ENCODE assay signal across 8 cellular contexts in genomic region chr17:57986841-57987581, GRCh38. TPM values are rescaled to one million over a fixed set of nuclear protein-coding genes. Genes with fewer than 3 reads are reported as not detected.
A peak's percentile ranks its signal among the peaks of the same experiment; 100 is the strongest.
DNase-seq lines count a peak whose midpoint lies in the region; ATAC-seq and TF ChIP-seq lines count a peak whose summit lies in the region.

No MANE protein-coding gene starts in this region.

- H3K27me3 ChIP-seq in Panc1 (ENCODE audit: control insufficient read depth, insufficient read depth, low read length), result no peaks in the 10 kb centered on the region

- intact Hi-C loops in Panc1 (cut with micrococcal nuclease; ENCODE audit: unreplicated experiment) (no loop called here), head of caudate nucleus (cut with DNase I) (loop anchor here (2.0 kb wide), 1 partner anchor 32 kb away; the partner anchor contains the start of gene CUEDC1)

- no peaks in the 10 kb centered on the region for H3K9me3 ChIP-seq in Panc1 (ENCODE audit: control insufficient read depth, insufficient read depth, low read depth, low read length)

- H3K36me3 Mint-ChIP-seq in HFFc6 (ENCODE audit: low read depth) (peaks cover 14% of the 10 kb centered on the region), osteocyte (ENCODE audit: unreplicated experiment) (peaks cover 11% of the 10 kb centered on the region)
- peaks cover 9% of the 10 kb centered on the region for H3K36me3 Mint-ChIP-seq in activated naive CD8-positive, alpha-beta T cell treated with anti-CD3 and anti-CD28 coated beads for 36 hours

- POLR2A ChIA-PET in Panc1 (lab: Charles Lee), result interaction anchor here (0.6 to 1.2 kb wide), 6 partner anchors 8 to 126 kb away, joined by 3 to 5 read pairs (median 4); no protein-coding TSS in a partner anchor

- H3K9me3 Mint-ChIP-seq in HFFc6 (no peaks in the 10 kb centered on the region), osteocyte (ENCODE audit: unreplicated experiment) (no peaks in the 10 kb centered on the region)
- H3K9me3 Mint-ChIP-seq in activated naive CD8-positive, alpha-beta T cell treated with anti-CD3 and anti-CD28 coated beads for 36 hours, result no peaks in the 10 kb centered on the region

- H3K27ac Mint-ChIP-seq in HFFc6 (peak overlapping the region; percentile 95), osteocyte (ENCODE audit: unreplicated experiment) (peak overlapping the region; percentile 94)
- H3K27ac Mint-ChIP-seq in activated naive CD8-positive, alpha-beta T cell treated with anti-CD3 and anti-CD28 coated beads for 36 hours, result peak overlapping the region; percentile 91

- peak; percentile 58 for ATAC-seq in Panc1
- ATAC-seq in HG03469 (IDR thresholded peaks at IDR 0.05; ENCODE audit: unreplicated experiment), result no peak

- H3K27me3 Mint-ChIP-seq in HFFc6 (ENCODE audit: insufficient read depth), result no peaks in the 10 kb centered on the region; the same call in 1 of the 2 replicates
- no peaks in the 10 kb centered on the region for H3K27me3 Mint-ChIP-seq in activated naive CD8-positive, alpha-beta T cell treated with anti-CD3 and anti-CD28 coated beads for 36 hours
- H3K27me3 Mint-ChIP-seq in osteocyte (ENCODE audit: unreplicated experiment), result no peaks in the 10 kb centered on the region

- TF ChIP-seq CTCF in HFFc6 (IDR thresholded peaks at IDR 0.05) (no peak), Panc1 (IDR thresholded peaks at IDR 0.05) (no peak), osteocyte (IDR thresholded peaks at IDR 0.05) (no peak)

- H3K4me1 ChIP-seq in Panc1 (ENCODE audit: control insufficient read depth, insufficient read depth, low read length), result peaks cover 55% of the 10 kb centered on the region

- H3K4me1 Mint-ChIP-seq in HFFc6 (ENCODE audit: low read depth) (peaks cover 86% of the 10 kb centered on the region), osteocyte (ENCODE audit: unreplicated experiment) (peaks cover 64% of the 10 kb centered on the region)
- peaks cover 70% of the 10 kb centered on the region for H3K4me1 Mint-ChIP-seq in activated naive CD8-positive, alpha-beta T cell treated with anti-CD3 and anti-CD28 coated beads for 36 hours

- H3K4me3 ChIP-seq in Panc1 (ENCODE audit: low read depth in 2 of 2, low read length in 2 of 2), result peak overlapping the region; percentile 79 to 90

- in situ Hi-C loops in Panc1 (cut with HindIII; ENCODE audit: low pct_unique_long_range_greater_than_20kb, low sequenced_read_pairs), result no loop called here

- peaks cover 14% of the 10 kb centered on the region for H3K36me3 ChIP-seq in Panc1 (ENCODE audit: control insufficient read depth, insufficient read depth, low read length)

- peak overlapping the region; percentile 94 for H3K27ac ChIP-seq in Panc1 (ENCODE audit: low read length)

- DNase-seq in Daoy (ENCODE audit: low read depth), result peak; percentile 75
- peak; percentile 59 for DNase-seq in HFFc6
- DNase-seq in Panc1 (ENCODE audit: low read depth, low spot score), result no peak
- peak; percentile 63 for DNase-seq in activated naive CD8-positive, alpha-beta T cell treated with anti-CD3 and anti-CD28 coated beads for 36 hours
- peak in 35 of 42 donors; percentile 6 to 75 (median 42) for DNase-seq in head of caudate nucleus
- DNase-seq in osteocyte (ENCODE audit: extremely low spot score, unreplicated experiment), result no peak
- DNase-seq in GM19240 (ENCODE audit: insufficient read length, low spot score), result no peak

- H3K4me3 Mint-ChIP-seq in HFFc6 (peak overlapping the region; percentile 96), osteocyte (ENCODE audit: unreplicated experiment) (peak overlapping the region; percentile 83)
- H3K4me3 Mint-ChIP-seq in activated naive CD8-positive, alpha-beta T cell treated with anti-CD3 and anti-CD28 coated beads for 36 hours, result peak overlapping the region; percentile 90

- CTCF ChIA-PET in Panc1 (lab: Charles Lee), result interaction anchor here (0.6 to 1.0 kb wide), 3 partner anchors 10 to 132 kb away, joined by 3 to 9 read pairs (median 3); no protein-coding TSS in a partner anchor

- no TSS peak for BruUV-seq in Panc1 (replicated peaks; lab: Mats Ljungman, UMichigan)

RNA-seq across cellular contexts. Expression of gene VEZF1, which starts 1.0 kb away (rescaled TPM):
- total RNA-seq in Daoy (2014; rRNA removed; shearing (Covaris generic)), result 27.3 and 33.1 TPM in 2 replicates
- total RNA-seq in HFFc6 (2021; fragmentation: NEBNext Ultra II Directional; extraction: Animal tissue kit (Norgen Biotek cat#: 25700)), result 10 to 100 TPM; 41.7 to 56.5 (median 51.8) TPM
- total RNA-seq in Panc1 (2021; ENCODE audit: unreplicated experiment), result 73.5 TPM
- 50.1 TPM for polyA plus RNA-seq in Panc1 (2012; ENCODE audit: insufficient read length)
- 10 to 100 TPM; 22.8 to 23.0 TPM for total RNA-seq in activated naive CD8-positive, alpha-beta T cell treated with anti-CD3 and anti-CD28 coated beads for 36 hours
- total RNA-seq in osteocyte, result 50.6 and 50.8 TPM in 2 replicates

RNA-seq across cellular contexts. Expression of gene SRSF1, which starts 20.0 kb away (rescaled TPM):
- 499 and 574 TPM in 2 replicates for total RNA-seq in Daoy (2014; rRNA removed; shearing (Covaris generic))
- 100 to 1,000 TPM; 216 to 296 (median 271) TPM for total RNA-seq in HFFc6 (2021; fragmentation: NEBNext Ultra II Directional; extraction: Animal tissue kit (Norgen Biotek cat#: 25700))
- 362 TPM for total RNA-seq in Panc1 (2021; ENCODE audit: unreplicated experiment)
- 307 TPM for polyA plus RNA-seq in Panc1 (2012; ENCODE audit: insufficient read length)
- total RNA-seq in activated naive CD8-positive, alpha-beta T cell treated with anti-CD3 and anti-CD28 coated beads for 36 hours, result 100 to 1,000 TPM; 441 to 469 TPM
- total RNA-seq in osteocyte, result 158 and 161 TPM in 2 replicates

RNA-seq across cellular contexts. Expression of gene CUEDC1, which starts 31.8 kb away (rescaled TPM):
- total RNA-seq in Daoy (2014; rRNA removed; shearing (Covaris generic)), result 5.0 and 7.0 TPM in 2 replicates
- 10 to 100 TPM; 34.0 to 41.0 (median 34.9) TPM for total RNA-seq in HFFc6 (2021; fragmentation: NEBNext Ultra II Directional; extraction: Animal tissue kit (Norgen Biotek cat#: 25700))
- total RNA-seq in Panc1 (2021; ENCODE audit: unreplicated experiment) (103 TPM), osteocyte (34.7 and 38.4 TPM in 2 replicates)
- polyA plus RNA-seq in Panc1 (2012; ENCODE audit: insufficient read length), result 107 TPM
- under 1 TPM; 0.14 to 0.18 TPM for total RNA-seq in activated naive CD8-positive, alpha-beta T cell treated with anti-CD3 and anti-CD28 coated beads for 36 hours

Comparison
In these comparisons a context has a peak if more than half of its experiments do, and no peak if none do; other contexts are left out.
1. DNase-seq: peak in Daoy (single experiment), HFFc6 (single experiment), activated naive CD8-positive, alpha-beta T cell treated with anti-CD3 and anti-CD28 coated beads for 36 hours (single experiment) and head of caudate nucleus (35 of 42); none in Panc1 (single experiment), osteocyte (single experiment) and GM19240 (single experiment).
2. Peak in every context shown above with its lines, with median percentiles within 50 percentile points of each other: H3K27ac Mint-ChIP-seq and H3K4me3 Mint-ChIP-seq.